ENCODE assay signal across 2 cellular contexts in genomic region chr9:129907196-129907595, GRCh38.
TF ChIP-seq lines count a peak whose summit lies in the region.

No MANE protein-coding gene starts in this region.

TF ChIP-seq in IMR-90, 13 proteins besides CTCF, POLR2A, EP300 and RAD21:
- TF ChIP-seq MXI1 (IDR thresholded peaks at IDR 0.05; ENCODE audit: borderline replicate concordance, low read depth, low read length) (no peak), NFE2L2 (IDR thresholded peaks at IDR 0.05; ENCODE audit: low read depth, low read length) (no peak), MAFK (IDR thresholded peaks at IDR 0.05; ENCODE audit: low read depth, low read length) (no peak), RFX5 (IDR thresholded peaks at IDR 0.05; ENCODE audit: low read depth, low read length) (no peak), CEBPB (IDR thresholded peaks at IDR 0.05; ENCODE audit: low read depth, low read length) (no peak)
TF ChIP-seq in IMR-90: peak in this region for 0.

TF ChIP-seq in GM12878, 131 proteins besides CTCF, POLR2A, EP300 and RAD21:
- no peak for TF ChIP-seq FOXM1 (IDR thresholded peaks at IDR 0.05; ENCODE audit: low read depth, low read length)
- 0 out of 2 replicates have a peak, but pooled peaks have one; percentile 19 for TF ChIP-seq PML (IDR thresholded peaks at IDR 0.05; ENCODE audit: low read length)
- peak; percentile 39; the same call in 1 of the 2 replicates for TF ChIP-seq POLR2AphosphoS2 (IDR thresholded peaks at IDR 0.05; ENCODE audit: low read depth, low read length)
